25 cellular contexts compared by ENCODE assay signal in genomic region chr6:150978631-150979030, GRCh38.
"Had no signal": no experiment of that assay in that cellular context is flagged by ENCODE, and none has a peak within 500 bp of the region (broad histone marks: within the 10 kb centered on the region; RNA-seq: fewer than 3 reads in every experiment).

No MANE protein-coding gene starts in this region.

- H3K4me1 Mint-ChIP-seq: activated naive CD4-positive, alpha-beta T cell treated with anti-CD3 and anti-CD28 coated beads, Interleukin-2, amount 50 U/mL, for 24 hours; central memory CD8-positive, alpha-beta T cell had no signal

- H3K9me3 Mint-ChIP-seq: activated naive CD4-positive, alpha-beta T cell treated with anti-CD3 and anti-CD28 coated beads, Interleukin-2, amount 50 U/mL, for 24 hours; activated T-helper 1 cell treated with anti-CD3 and anti-CD28 coated beads, Interleukin-12 subunit alpha, Interleukin-12 subunit beta, Interleukin-2, Interleukin-4 antibody, amounts not matched to agents 30 ng/mL and 10 ng/mL and 1 ng/mL, durations not matched to agents 14 hours and 24 hours and 36 hours; central memory CD8-positive, alpha-beta T cell had no signal

- H3K27ac ChIP-seq: Peyer's patch, RWPE1, SJCRH30 had no signal

- H3K27me3 Mint-ChIP-seq: activated naive CD4-positive, alpha-beta T cell treated with anti-CD3 and anti-CD28 coated beads, Interleukin-2, amount 50 U/mL, for 24 hours; central memory CD8-positive, alpha-beta T cell had no signal

- H3K4me3 ChIP-seq: Peyer's patch, SJCRH30 had no signal

- DNase-seq: activated CD4-positive, alpha-beta T cell treated with anti-CD3 and anti-CD28 coated beads for 48 hours; activated CD4-positive, alpha-beta T cell treated with anti-CD3 and anti-CD28 coated beads, Interleukin-2, amount 50 U/mL, for 4 hours; activated CD4-positive, CD25-positive, alpha-beta regulatory T cell treated with anti-CD3 and anti-CD28 coated beads, Interleukin-2, amount 50 U/mL, for 72 hours; activated CD8-positive, alpha-beta memory T cell treated with anti-CD3 and anti-CD28 coated beads, Interleukin-2, amount 50 U/mL, for 48 hours; activated CD8-positive, alpha-beta T cell treated with anti-CD3 and anti-CD28 coated beads, Interleukin-2, amount 10 ng/mL, durations not matched to agents 7 days and 5 days; activated effector memory CD4-positive, alpha-beta T cell treated with Interleukin-2 at 50 U/mL for 16 hours; activated naive CD4-positive, alpha-beta T cell; activated T-cell treated with anti-CD3 and anti-CD28 coated beads, Interleukin-2, amount 50 U/mL, for 1 hour; aorta; Kasumi-1; NCI-H1048; NCI-H1694 treated with DMSO at 0.1 percent for 48 hours; NCI-H2081 treated with DMSO at 0.1 percent for 48 hours; NCI-H446 treated with DMSO at 0.1 percent for 48 hours; NCI-H526; NCI-H774; Peyer's patch; Right ventricle myocardium superior; SJCRH30; SK-N-SH; T-helper 1 cell had no signal

- H3K27ac Mint-ChIP-seq: activated CD8-positive, alpha-beta T cell treated with anti-CD3 and anti-CD28 coated beads, Interleukin-2, amount 10 ng/mL, durations not matched to agents 7 days and 5 days; activated naive CD4-positive, alpha-beta T cell treated with anti-CD3 and anti-CD28 coated beads, Interleukin-2, amount 50 U/mL, for 24 hours; activated T-helper 1 cell treated with anti-CD3 and anti-CD28 coated beads, Interleukin-12 subunit alpha, Interleukin-12 subunit beta, Interleukin-2, Interleukin-4 antibody, amounts not matched to agents 30 ng/mL and 10 ng/mL and 1 ng/mL, durations not matched to agents 14 hours and 24 hours and 36 hours had no signal

- H3K36me3 ChIP-seq: Peyer's patch had no signal

- H3K27me3 ChIP-seq: Peyer's patch, SJCRH30 had no signal

- H3K4me3 Mint-ChIP-seq: activated CD8-positive, alpha-beta T cell treated with anti-CD3 and anti-CD28 coated beads, Interleukin-2, amount 10 ng/mL, durations not matched to agents 7 days and 5 days; activated naive CD4-positive, alpha-beta T cell treated with anti-CD3 and anti-CD28 coated beads, Interleukin-2, amount 50 U/mL, for 24 hours; activated T-helper 1 cell treated with anti-CD3 and anti-CD28 coated beads, Interleukin-12 subunit alpha, Interleukin-12 subunit beta, Interleukin-2, Interleukin-4 antibody, amounts not matched to agents 30 ng/mL and 10 ng/mL and 1 ng/mL, durations not matched to agents 14 hours and 24 hours and 36 hours; central memory CD8-positive, alpha-beta T cell had no signal

- H3K9me3 ChIP-seq: Peyer's patch, SJCRH30, SK-N-SH had no signal

- H3K4me2 ChIP-seq: SK-N-SH had no signal

- H3K4me1 ChIP-seq: Peyer's patch, SJCRH30 had no signal

- H3K9ac ChIP-seq: SK-N-SH had no signal

- ATAC-seq: activated CD8-positive, alpha-beta T cell treated with anti-CD3 and anti-CD28 coated beads, Interleukin-2, amount 10 ng/mL, durations not matched to agents 7 days and 5 days had no signal
